1 cellular context compared by ENCODE assay signal in genomic region chr22:38786631-38787030, GRCh38.
TF ChIP-seq lines count a peak whose summit lies in the region.

No MANE protein-coding gene starts in this region.

TF ChIP-seq in IMR-90, 13 proteins besides CTCF, POLR2A, EP300 and RAD21:
- TF ChIP-seq CEBPB (IDR thresholded peaks at IDR 0.05; ENCODE audit: low read depth, low read length) (no peak), CHD1 (IDR thresholded peaks at IDR 0.05; ENCODE audit: low read depth, low read length) (no peak), RCOR1 (IDR thresholded peaks at IDR 0.05; ENCODE audit: insufficient replicate concordance, low read length) (no peak), ELK1 (IDR thresholded peaks at IDR 0.05; ENCODE audit: borderline replicate concordance, low read depth, low read length) (no peak), MAZ (IDR thresholded peaks at IDR 0.05; ENCODE audit: borderline replicate concordance, low read depth, low read length) (no peak), RFX5 (IDR thresholded peaks at IDR 0.05; ENCODE audit: low read depth, low read length) (no peak), MXI1 (IDR thresholded peaks at IDR 0.05; ENCODE audit: borderline replicate concordance, low read depth, low read length) (no peak), BHLHE40 (IDR thresholded peaks at IDR 0.05; ENCODE audit: low read depth, low read length) (no peak), USF2 (IDR thresholded peaks at IDR 0.05; ENCODE audit: low read depth, low read length) (no peak), SMC3 (IDR thresholded peaks at IDR 0.05; ENCODE audit: low read depth, low read length) (no peak), NFE2L2 (IDR thresholded peaks at IDR 0.05; ENCODE audit: low read depth, low read length) (no peak), MAFK (IDR thresholded peaks at IDR 0.05; ENCODE audit: low read depth, low read length) (no peak)
